Comparison of ENCODE assay signal across 1 cellular context in the genomic region with DNA sequence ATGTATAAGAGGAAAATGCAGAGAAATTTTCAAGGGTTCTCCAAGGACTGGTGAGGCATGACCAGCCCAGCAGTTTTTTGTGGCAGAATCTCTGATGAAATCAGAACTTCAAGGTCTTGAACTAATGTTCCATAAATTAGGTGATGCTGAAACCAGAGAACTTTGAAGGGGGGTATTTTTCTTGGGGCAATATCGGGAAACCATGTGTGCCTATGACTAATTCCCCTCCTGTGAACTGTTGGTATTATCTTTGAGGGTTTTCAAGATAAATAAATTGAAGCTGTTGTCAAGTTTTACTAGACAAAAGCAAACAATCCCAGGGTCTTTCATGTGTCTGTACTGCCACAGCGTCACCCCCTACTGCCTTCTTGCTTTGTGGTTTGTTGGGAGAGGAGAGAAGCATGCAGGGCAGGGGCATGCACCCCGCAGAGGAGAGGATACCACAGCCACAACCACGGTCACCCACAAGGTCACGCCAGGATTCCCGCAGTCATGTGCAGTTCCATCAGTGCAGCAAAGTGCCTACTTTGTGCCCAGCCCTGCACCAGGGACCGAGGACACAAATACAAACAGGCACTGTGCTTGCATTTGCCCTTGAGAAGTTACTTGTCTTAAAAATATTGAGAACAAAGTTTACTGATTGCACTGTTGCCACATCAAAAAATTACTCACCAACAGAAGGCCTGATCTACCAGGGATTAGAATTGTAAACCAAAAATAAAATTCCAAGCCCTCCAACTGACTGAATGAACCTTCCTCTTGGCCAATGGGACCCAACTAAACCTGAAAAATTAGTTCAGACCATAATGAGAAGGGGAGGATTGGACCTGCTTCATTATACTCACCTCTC.
TF ChIP-seq lines count a peak whose summit lies in the region.

No MANE protein-coding gene starts in this region.

TF ChIP-seq in HEK293, 187 proteins besides CTCF, POLR2A, EP300 and RAD21 (continued from another document and continues in another):
- peak; percentile 76; the same call in 1 of the 2 replicates for TF ChIP-seq ZNF561 (tag by site-specific recombination; IDR thresholded peaks at IDR 0.05; ENCODE audit: borderline replicate concordance)
- TF ChIP-seq ZNF792 (tag by site-specific recombination; IDR thresholded peaks at IDR 0.05) = no peak
- no peak for TF ChIP-seq ZNF830 (tag by site-specific recombination; IDR thresholded peaks at IDR 0.05; ENCODE audit: low read depth)
- no peak for TF ChIP-seq ZNF280C (tag by site-specific recombination; IDR thresholded peaks at IDR 0.05)
- TF ChIP-seq ZFP41 (tag by site-specific recombination; IDR thresholded peaks at IDR 0.05; ENCODE audit: borderline replicate concordance) = no peak
- no peak for TF ChIP-seq ZNF777 (tag by site-specific recombination; IDR thresholded peaks at IDR 0.05; ENCODE audit: borderline replicate concordance)
- TF ChIP-seq, protein P1, sequence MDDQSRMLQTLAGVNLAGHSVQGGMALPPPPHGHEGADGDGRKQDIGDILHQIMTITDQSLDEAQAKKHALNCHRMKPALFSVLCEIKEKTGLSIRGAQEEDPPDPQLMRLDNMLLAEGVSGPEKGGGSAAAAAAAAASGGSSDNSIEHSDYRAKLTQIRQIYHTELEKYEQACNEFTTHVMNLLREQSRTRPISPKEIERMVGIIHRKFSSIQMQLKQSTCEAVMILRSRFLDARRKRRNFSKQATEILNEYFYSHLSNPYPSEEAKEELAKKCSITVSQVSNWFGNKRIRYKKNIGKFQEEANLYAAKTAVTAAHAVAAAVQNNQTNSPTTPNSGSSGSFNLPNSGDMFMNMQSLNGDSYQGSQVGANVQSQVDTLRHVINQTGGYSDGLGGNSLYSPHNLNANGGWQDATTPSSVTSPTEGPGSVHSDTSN (CRISPR knock-in tag; IDR thresholded peaks at IDR 0.05) = no peak
- TF ChIP-seq SP3 (tag by site-specific recombination; IDR thresholded peaks at IDR 0.05) = peak; percentile 11; the same call in 1 of the 2 replicates
- no peak for TF ChIP-seq ZNF112 (tag by site-specific recombination; IDR thresholded peaks at IDR 0.05)
- TF ChIP-seq, protein P2, sequence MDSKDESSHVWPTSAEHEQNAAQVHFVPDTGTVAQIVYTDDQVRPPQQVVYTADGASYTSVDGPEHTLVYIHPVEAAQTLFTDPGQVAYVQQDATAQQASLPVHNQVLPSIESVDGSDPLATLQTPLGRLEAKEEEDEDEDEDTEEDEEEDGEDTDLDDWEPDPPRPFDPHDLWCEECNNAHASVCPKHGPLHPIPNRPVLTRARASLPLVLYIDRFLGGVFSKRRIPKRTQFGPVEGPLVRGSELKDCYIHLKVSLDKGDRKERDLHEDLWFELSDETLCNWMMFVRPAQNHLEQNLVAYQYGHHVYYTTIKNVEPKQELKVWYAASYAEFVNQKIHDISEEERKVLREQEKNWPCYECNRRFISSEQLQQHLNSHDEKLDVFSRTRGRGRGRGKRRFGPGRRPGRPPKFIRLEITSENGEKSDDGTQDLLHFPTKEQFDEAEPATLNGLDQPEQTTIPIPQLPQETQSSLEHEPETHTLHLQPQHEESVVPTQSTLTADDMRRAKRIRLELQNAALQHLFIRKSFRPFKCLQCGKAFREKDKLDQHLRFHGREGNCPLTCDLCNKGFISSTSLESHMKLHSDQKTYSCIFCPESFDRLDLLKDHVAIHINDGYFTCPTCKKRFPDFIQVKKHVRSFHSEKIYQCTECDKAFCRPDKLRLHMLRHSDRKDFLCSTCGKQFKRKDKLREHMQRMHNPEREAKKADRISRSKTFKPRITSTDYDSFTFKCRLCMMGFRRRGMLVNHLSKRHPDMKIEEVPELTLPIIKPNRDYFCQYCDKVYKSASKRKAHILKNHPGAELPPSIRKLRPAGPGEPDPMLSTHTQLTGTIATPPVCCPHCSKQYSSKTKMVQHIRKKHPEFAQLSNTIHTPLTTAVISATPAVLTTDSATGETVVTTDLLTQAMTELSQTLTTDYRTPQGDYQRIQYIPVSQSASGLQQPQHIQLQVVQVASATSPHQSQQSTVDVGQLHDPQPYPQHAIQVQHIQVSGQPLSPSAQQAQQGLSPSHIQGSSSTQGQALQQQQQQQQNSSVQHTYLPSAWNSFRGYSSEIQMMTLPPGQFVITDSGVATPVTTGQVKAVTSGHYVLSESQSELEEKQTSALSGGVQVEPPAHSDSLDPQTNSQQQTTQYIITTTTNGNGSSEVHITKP (tag by site-specific recombination; IDR thresholded peaks at IDR 0.05) = peak; percentile 96
- TF ChIP-seq BCL11B (tag by site-specific recombination; IDR thresholded peaks at IDR 0.05; ENCODE audit: low read depth) = no peak
- peak; percentile 88 for TF ChIP-seq INSM2 (tag by site-specific recombination; IDR thresholded peaks at IDR 0.05)
- no peak for TF ChIP-seq ZNF341 (tag by site-specific recombination; IDR thresholded peaks at IDR 0.05; ENCODE audit: low read depth)
- TF ChIP-seq GLIS1 (tag by site-specific recombination; IDR thresholded peaks at IDR 0.05) = peak; percentile 100
- peak; percentile 87; the same call in 1 of the 2 replicates for TF ChIP-seq ZNF660 (tag by site-specific recombination; IDR thresholded peaks at IDR 0.05)
- TF ChIP-seq KLF9 (tag by site-specific recombination; IDR thresholded peaks at IDR 0.05; ENCODE audit: low read depth) = 0 out of 2 replicates have a peak, but pooled peaks have one; percentile 17
- TF ChIP-seq ZNF157 (tag by site-specific recombination; IDR thresholded peaks at IDR 0.05) = no peak
- no peak for TF ChIP-seq ZSCAN16 (tag by site-specific recombination; IDR thresholded peaks at IDR 0.05)
- TF ChIP-seq ZBTB1 (tag by site-specific recombination; IDR thresholded peaks at IDR 0.05) = 0 out of 2 replicates have a peak, but pooled peaks have one; percentile 55
- no peak for TF ChIP-seq ZNF302 (tag by site-specific recombination; IDR thresholded peaks at IDR 0.05; ENCODE audit: low read depth)
- TF ChIP-seq ZNF24 (tag by site-specific recombination; IDR thresholded peaks at IDR 0.05) = peak; percentile 96
- peak; percentile 96 for TF ChIP-seq WT1 (tag by site-specific recombination; IDR thresholded peaks at IDR 0.05)
- peak; percentile 40 for TF ChIP-seq ZNF664 (tag by site-specific recombination; IDR thresholded peaks at IDR 0.05)
- TF ChIP-seq EGR2 (tag by site-specific recombination; IDR thresholded peaks at IDR 0.05; ENCODE audit: low read depth) = no peak
- peak; percentile 94 for TF ChIP-seq HOXD13 (CRISPR knock-in tag; IDR thresholded peaks at IDR 0.05; ENCODE audit: borderline replicate concordance)
- peak; percentile 26; the same call in 1 of the 2 replicates for TF ChIP-seq ZNF146 (tag by site-specific recombination; IDR thresholded peaks at IDR 0.05)
- peak; percentile 84 for TF ChIP-seq TSHZ1 (tag by site-specific recombination; IDR thresholded peaks at IDR 0.05; ENCODE audit: borderline replicate concordance)
- TF ChIP-seq KLF7 (tag by site-specific recombination; IDR thresholded peaks at IDR 0.05; ENCODE audit: borderline replicate concordance) = peak; percentile 88
- peak; percentile 91 for TF ChIP-seq ZBTB17 (tag by site-specific recombination; IDR thresholded peaks at IDR 0.05)
- TF ChIP-seq ZSCAN4 (tag by site-specific recombination; IDR thresholded peaks at IDR 0.05) = peak; percentile 75
- TF ChIP-seq ZFP69B (tag by site-specific recombination; IDR thresholded peaks at IDR 0.05) = peak; percentile 42
- peak; percentile 96 for TF ChIP-seq PRDM6 (tag by site-specific recombination; IDR thresholded peaks at IDR 0.05)
- TF ChIP-seq, protein P3, sequence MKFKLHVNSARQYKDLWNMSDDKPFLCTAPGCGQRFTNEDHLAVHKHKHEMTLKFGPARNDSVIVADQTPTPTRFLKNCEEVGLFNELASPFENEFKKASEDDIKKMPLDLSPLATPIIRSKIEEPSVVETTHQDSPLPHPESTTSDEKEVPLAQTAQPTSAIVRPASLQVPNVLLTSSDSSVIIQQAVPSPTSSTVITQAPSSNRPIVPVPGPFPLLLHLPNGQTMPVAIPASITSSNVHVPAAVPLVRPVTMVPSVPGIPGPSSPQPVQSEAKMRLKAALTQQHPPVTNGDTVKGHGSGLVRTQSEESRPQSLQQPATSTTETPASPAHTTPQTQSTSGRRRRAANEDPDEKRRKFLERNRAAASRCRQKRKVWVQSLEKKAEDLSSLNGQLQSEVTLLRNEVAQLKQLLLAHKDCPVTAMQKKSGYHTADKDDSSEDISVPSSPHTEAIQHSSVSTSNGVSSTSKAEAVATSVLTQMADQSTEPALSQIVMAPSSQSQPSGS (tag by site-specific recombination; IDR thresholded peaks at IDR 0.05; ENCODE audit: low read depth) = peak; percentile 61
- TF ChIP-seq, protein P4, sequence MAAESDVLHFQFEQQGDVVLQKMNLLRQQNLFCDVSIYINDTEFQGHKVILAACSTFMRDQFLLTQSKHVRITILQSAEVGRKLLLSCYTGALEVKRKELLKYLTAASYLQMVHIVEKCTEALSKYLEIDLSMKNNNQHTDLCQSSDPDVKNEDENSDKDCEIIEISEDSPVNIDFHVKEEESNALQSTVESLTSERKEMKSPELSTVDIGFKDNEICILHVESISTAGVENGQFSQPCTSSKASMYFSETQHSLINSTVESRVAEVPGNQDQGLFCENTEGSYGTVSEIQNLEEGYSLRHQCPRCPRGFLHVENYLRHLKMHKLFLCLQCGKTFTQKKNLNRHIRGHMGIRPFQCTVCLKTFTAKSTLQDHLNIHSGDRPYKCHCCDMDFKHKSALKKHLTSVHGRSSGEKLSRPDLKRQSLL (tag by site-specific recombination; IDR thresholded peaks at IDR 0.05) = no peak
- peak; percentile 90 for TF ChIP-seq GFI1B (tag by site-specific recombination; IDR thresholded peaks at IDR 0.05)
- peak; percentile 27; the same call in 1 of the 2 replicates for TF ChIP-seq ZNF610 (tag by site-specific recombination; IDR thresholded peaks at IDR 0.05; ENCODE audit: borderline replicate concordance)
- TF ChIP-seq ZNF366 (tag by site-specific recombination; conservative IDR thresholded peaks at IDR 0.05) = peak; percentile 95
- TF ChIP-seq ZNF776 (tag by site-specific recombination; IDR thresholded peaks at IDR 0.05; ENCODE audit: borderline replicate concordance) = no peak
